ENCODE assay signal across 3 cellular contexts in genomic region chr16:70143231-70143895, GRCh38. TPM values are rescaled to one million over a fixed set of nuclear protein-coding genes. Genes with fewer than 3 reads are reported as not detected.
"Had no signal": no experiment of that assay in that cellular context is flagged by ENCODE, and none has a peak within 500 bp of the region (broad histone marks: within the 10 kb centered on the region; RNA-seq: fewer than 3 reads in every experiment).

No MANE protein-coding gene starts in this region.

RNA-seq across cellular contexts. Expression of gene CLEC18C, which starts 30.2 kb away (rescaled TPM):
- total RNA-seq: M059J, Right ventricle myocardium superior, SJSA1 had no signal
